18 cellular contexts compared by ENCODE assay signal in the genomic region with DNA sequence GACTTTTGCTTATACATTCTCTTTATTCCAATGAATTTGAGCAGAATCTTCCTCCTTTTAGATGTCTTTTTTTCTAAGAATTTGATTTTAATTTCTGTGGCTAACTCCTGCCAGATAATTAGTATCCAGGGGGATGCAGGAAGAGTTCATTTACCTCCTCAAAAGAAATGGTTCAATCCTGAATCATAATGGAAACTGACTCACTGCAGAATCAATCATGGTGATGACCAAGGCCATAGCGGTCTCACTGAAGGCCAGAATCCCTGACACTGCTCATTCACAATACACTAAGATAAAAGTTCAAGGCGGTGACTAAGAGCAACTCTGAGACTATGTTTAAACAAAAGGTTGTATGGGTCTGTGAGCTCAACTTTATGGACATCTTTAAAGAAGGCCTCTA.
DNase-seq lines count a peak whose midpoint lies in the region; ATAC-seq, FAIRE-seq and TF ChIP-seq lines count a peak whose summit lies in the region.
"Had no signal": no experiment of that assay in that cellular context is flagged by ENCODE, and none has a peak within 500 bp of the region (broad histone marks: within the 10 kb centered on the region; RNA-seq: fewer than 3 reads in every experiment).

No MANE protein-coding gene starts in this region.

- 68 to 76% (median 73%) methylated on average over 2 of the region's 2 CpGs for WGBS in ovary, 3 donors

- no peak for TF ChIP-seq CTCF in epithelial cell of proximal tubule (conservative IDR thresholded peaks at IDR 0.05; ENCODE audit: low read depth, low read length)
- no peak for TF ChIP-seq CTCF in osteoblast (IDR thresholded peaks at IDR 0.05; ENCODE audit: extremely low read depth, low read depth, low read length)
- TF ChIP-seq CTCF in ovary (IDR thresholded peaks at IDR 0.05): no peak
- no peak for TF ChIP-seq CTCF in MM.1S (IDR thresholded peaks at IDR 0.05; ENCODE audit: low read length)

- no peak for ATAC-seq in activated T-cell treated with anti-CD3 and anti-CD28 coated beads, Interleukin-2, amount 50 U/mL, for 4 hours
- ATAC-seq: activated CD4-positive, alpha-beta T cell treated with anti-CD3 and anti-CD28 coated beads for 36 hours; esophagus mucosa had no signal

- intact Hi-C loops in ovary (cut with DNase I): no loop called here

- H3K9ac ChIP-seq in Karpas-422 (ENCODE audit: low read length) (no peak overlapping the region), MM.1S (ENCODE audit: low read length) (no peak overlapping the region)

- H3K4me1 ChIP-seq in osteoblast (ENCODE audit: insufficient read depth, low read length): no peaks in the 10 kb centered on the region
- H3K4me1 ChIP-seq in ovary (ENCODE audit: insufficient read depth): no peaks in the 10 kb centered on the region
- H3K4me1 ChIP-seq in Karpas-422 (ENCODE audit: low read length): no peaks in the 10 kb centered on the region
- no peaks in the 10 kb centered on the region for H3K4me1 ChIP-seq in MM.1S (ENCODE audit: low read length)

- H3F3A ChIP-seq in MM.1S (ENCODE audit: insufficient read depth, low read length): no peaks in the 10 kb centered on the region

- no peak for TF ChIP-seq POLR2A in ovary (IDR thresholded peaks at IDR 0.05)

- no peak overlapping the region for H3K4me3 Mint-ChIP-seq in activated T-cell treated with anti-CD3 and anti-CD28 coated beads, Interleukin-2, amount 50 U/mL, for 4 hours
- H3K4me3 Mint-ChIP-seq: activated CD4-positive, alpha-beta T cell treated with anti-CD3 and anti-CD28 coated beads for 36 hours; memory B cell had no signal

- H3K79me2 ChIP-seq in osteoblast (ENCODE audit: insufficient read depth, low read length) (no peaks in the 10 kb centered on the region), Karpas-422 (ENCODE audit: low read length) (no peaks in the 10 kb centered on the region), MM.1S (ENCODE audit: low read length) (no peaks in the 10 kb centered on the region)

- H3K4me3 ChIP-seq in epithelial cell of proximal tubule (ENCODE audit: low read depth, low read length): no peak overlapping the region
- H3K4me3 ChIP-seq in osteoblast (ENCODE audit: insufficient read depth, low read length): no peak overlapping the region
- no peak overlapping the region for H3K4me3 ChIP-seq in ovary
- no peak overlapping the region for H3K4me3 ChIP-seq in Karpas-422 (ENCODE audit: low read length)
- H3K4me3 ChIP-seq in MM.1S (ENCODE audit: low read length): no peak overlapping the region

- H3K4me1 Mint-ChIP-seq in activated T-cell treated with anti-CD3 and anti-CD28 coated beads, Interleukin-2, amount 50 U/mL, for 4 hours (ENCODE audit: low read depth): no peaks in the 10 kb centered on the region

- no peaks in the 10 kb centered on the region for H3K9me3 Mint-ChIP-seq in activated T-cell treated with anti-CD3 and anti-CD28 coated beads, Interleukin-2, amount 50 U/mL, for 4 hours
- H3K9me3 Mint-ChIP-seq: memory B cell had no signal

- H4K20me1 ChIP-seq in osteoblast (ENCODE audit: insufficient read depth, low read length): no peaks in the 10 kb centered on the region
- no peaks in the 10 kb centered on the region for H4K20me1 ChIP-seq in Karpas-422 (ENCODE audit: insufficient read depth, low read depth, low read length)
- H4K20me1 ChIP-seq in MM.1S (ENCODE audit: insufficient read depth, low read length): no peaks in the 10 kb centered on the region

- FAIRE-seq in RCC 7860 (lab: Jason Lieb, UNC): peak; percentile 89
- FAIRE-seq: small intestine had no signal

- no peak for TF ChIP-seq EP300 in ovary (IDR thresholded peaks at IDR 0.05)

- H3K27ac ChIP-seq in osteoblast (ENCODE audit: low read depth, low read length) (no peak overlapping the region), ovary (no peak overlapping the region), Karpas-422 (ENCODE audit: low read length) (no peak overlapping the region), MM.1S (ENCODE audit: low read length) (no peak overlapping the region)
- H3K27ac ChIP-seq: C4-2B had no signal

- no peaks in the 10 kb centered on the region for H3K9me3 ChIP-seq in osteoblast (ENCODE audit: low read depth, low read length)
- H3K9me3 ChIP-seq in ovary: no peaks in the 10 kb centered on the region
- H3K9me3 ChIP-seq in Karpas-422 (ENCODE audit: low read length): no peaks in the 10 kb centered on the region
- no peaks in the 10 kb centered on the region for H3K9me3 ChIP-seq in MM.1S (replicated peaks; ENCODE audit: insufficient read depth, low read length)

- H3K27me3 ChIP-seq in osteoblast (ENCODE audit: insufficient read depth, low read length): no peaks in the 10 kb centered on the region
- no peaks in the 10 kb centered on the region for H3K27me3 ChIP-seq in ovary
- 0 out of 2 replicates have a peak, but pooled peaks cover 2% of the 10 kb centered on the region for H3K27me3 ChIP-seq in Karpas-422 (ENCODE audit: low read length)
- no peaks in the 10 kb centered on the region for H3K27me3 ChIP-seq in MM.1S (replicated peaks; ENCODE audit: insufficient read depth, low read length)

- no peaks in the 10 kb centered on the region for H3K36me3 ChIP-seq in osteoblast (ENCODE audit: insufficient read depth, low read length)
- H3K36me3 ChIP-seq in ovary: no peaks in the 10 kb centered on the region
- H3K36me3 ChIP-seq in Karpas-422 (ENCODE audit: insufficient read depth, low read length): no peaks in the 10 kb centered on the region
- H3K36me3 ChIP-seq in MM.1S (replicated peaks; ENCODE audit: insufficient read depth, low read length): no peaks in the 10 kb centered on the region

- H2AFZ ChIP-seq in osteoblast (ENCODE audit: low read length) (no peak overlapping the region), Karpas-422 (ENCODE audit: low read length) (no peak overlapping the region), MM.1S (ENCODE audit: low read length) (no peak overlapping the region)

- H3K36me3 Mint-ChIP-seq in activated T-cell treated with anti-CD3 and anti-CD28 coated beads, Interleukin-2, amount 50 U/mL, for 4 hours (ENCODE audit: insufficient read depth): no peaks in the 10 kb centered on the region
- H3K36me3 Mint-ChIP-seq: memory B cell had no signal

- H3K4me2 ChIP-seq in osteoblast (ENCODE audit: insufficient read depth, low read length) (no peak overlapping the region), Karpas-422 (ENCODE audit: low read depth, low read length, poor library complexity, severe bottlenecking) (no peak overlapping the region), MM.1S (ENCODE audit: low read depth, low read length) (no peak overlapping the region)

- H3K9me2 ChIP-seq in Karpas-422 (replicated peaks; ENCODE audit: insufficient read depth, low read length) (no peaks in the 10 kb centered on the region), MM.1S (replicated peaks; ENCODE audit: insufficient read depth, low read length) (no peaks in the 10 kb centered on the region)

- no peaks in the 10 kb centered on the region for H3K27me3 Mint-ChIP-seq in activated T-cell treated with anti-CD3 and anti-CD28 coated beads, Interleukin-2, amount 50 U/mL, for 4 hours (ENCODE audit: low read depth)
- H3K27me3 Mint-ChIP-seq: activated CD4-positive, alpha-beta T cell treated with anti-CD3 and anti-CD28 coated beads for 36 hours; memory B cell had no signal

- DNase-seq in Daoy (ENCODE audit: low read depth) (peak; percentile 1), RCC 7860 (ENCODE audit: low spot score) (peak; percentile 88), epithelial cell of proximal tubule (ENCODE audit: low read depth) (peak; percentile 55), osteoblast (ENCODE audit: insufficient read length, low spot score, missing footprints) (peak; percentile 29), ovary (no peak), Karpas-422 (no peak), MM.1S (no peak)
- DNase-seq in activated T-cell treated with anti-CD3 and anti-CD28 coated beads, Interleukin-2, amount 50 U/mL, for 4 hours: no peak
- DNase-seq: activated CD4-positive, alpha-beta T cell treated with anti-CD3 and anti-CD28 coated beads for 36 hours; activated T-cell treated with anti-CD3 and anti-CD28 coated beads for 4 hours; cortex of kidney; NCI-H774; nucleus accumbens; small intestine; T-helper 2 cell had no signal

Comparison
In these comparisons a context has a peak if more than half of its experiments do, and no peak if none do; other contexts are left out.
1. DNase-seq: peak in Daoy (single experiment), RCC 7860 (single experiment), epithelial cell of proximal tubule (single experiment) and osteoblast (single experiment); none in ovary (0 of 5), Karpas-422 (single experiment), MM.1S (single experiment) and activated T-cell treated with anti-CD3 and anti-CD28 coated beads, Interleukin-2, amount 50 U/mL, for 4 hours (single experiment).